ENCODE assay signal across 11 cellular contexts in the genomic region with DNA sequence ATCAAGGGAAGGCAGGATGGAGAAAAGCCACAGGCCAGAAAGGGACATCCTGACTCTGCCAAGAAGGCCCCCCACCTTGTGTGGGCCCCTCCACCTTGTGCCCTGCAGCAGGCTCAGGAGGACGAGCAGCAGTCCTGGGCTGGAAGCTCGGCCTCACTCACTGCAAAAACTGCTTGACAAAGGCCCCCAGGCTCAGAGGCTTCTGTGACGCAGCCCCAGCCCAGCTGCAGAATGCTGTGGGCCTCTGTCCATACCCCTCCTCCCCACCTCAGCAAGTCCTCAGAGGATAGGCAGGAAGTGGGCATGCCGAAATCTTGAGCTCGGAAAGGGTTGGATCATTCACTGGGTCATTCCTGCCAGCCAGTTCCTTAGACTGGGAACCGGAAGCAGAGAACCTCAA.
A peak's percentile ranks its signal among the peaks of the same experiment; 100 is the strongest.
DNase-seq lines count a peak whose midpoint lies in the region; ATAC-seq and TF ChIP-seq lines count a peak whose summit lies in the region.
"Had no signal": no experiment of that assay in that cellular context is flagged by ENCODE, and none has a peak within 500 bp of the region (broad histone marks: within the 10 kb centered on the region; RNA-seq: fewer than 3 reads in every experiment).

No MANE protein-coding gene starts in this region.

- DNase-seq in H4 (ENCODE audit: low spot score) (peak; percentile 71), hepatic stellate cell (ENCODE audit: low spot score) (peak; percentile 90), OCI-M2 (lab: John Stamatoyannopoulos, UW; ENCODE audit: unreplicated experiment) (no peak), kidney glomerular epithelial cell (lab: John Stamatoyannopoulos, UW) (no peak), adrenal gland (no peak)
- DNase-seq: activated T-cell treated with anti-CD3 and anti-CD28 coated beads, Interleukin-2, amount 50 U/mL, for 1 hour; KG1; RPMI8226 had no signal

- no peak for TF ChIP-seq POLR2A in adrenal gland (IDR thresholded peaks at IDR 0.05)

- intact Hi-C loops in adrenal gland (cut with DNase I): no loop called here

- peaks cover 40% of the 10 kb centered on the region for H3K36me3 Mint-ChIP-seq in brain

- H3K27ac Mint-ChIP-seq in brain: peak overlapping the region in 3 of 5 experiments; percentile 35 to 76 (median 67)

- no peaks in the 10 kb centered on the region for H3K4me1 Mint-ChIP-seq in brain

- H3K27me3 ChIP-seq in adrenal gland: no peaks in the 10 kb centered on the region

- H3K9me3 Mint-ChIP-seq in brain: peaks cover 0 to 4% (median 0%) of the 10 kb centered on the region in 5 experiments

- peaks cover 0 to 5% of the 10 kb centered on the region in 2 donors for H3K4me1 ChIP-seq in adrenal gland (replicated peaks in 1 of 2)

- peak overlapping the region; percentile 46 for H3K27ac ChIP-seq in temporal lobe (ENCODE audit: low read depth, low read length)
- peak overlapping the region in 1 of 5 donors; percentile 58 for H3K27ac ChIP-seq in adrenal gland

- peaks cover 3% of the 10 kb centered on the region for H3K27me3 Mint-ChIP-seq in brain

- WGBS in adrenal gland, 4 donors: 69 to 80% (median 70%) methylated on average over 5 to 6 of the region's 6 CpGs

- H3K9me3 ChIP-seq in adrenal gland (replicated peaks in 1 of 3): no peaks in the 10 kb centered on the region

- no peak for ATAC-seq in HG02678 (IDR thresholded peaks at IDR 0.05; ENCODE audit: unreplicated experiment)

- TF ChIP-seq CTCF in brain (conservative IDR thresholded peaks at IDR 0.05): no peak
- no peak for TF ChIP-seq CTCF in adrenal gland (IDR thresholded peaks at IDR 0.05)

- no peak overlapping the region for H3K4me3 ChIP-seq in adrenal gland

- H3K36me3 ChIP-seq in adrenal gland (replicated peaks in 1 of 2): no peaks in the 10 kb centered on the region

- no peak overlapping the region for H3K4me3 Mint-ChIP-seq in brain

Comparison
In these comparisons a context has a peak if more than half of its experiments do, and no peak if none do; other contexts are left out.
1. DNase-seq: peak in H4 (single experiment) and hepatic stellate cell (single experiment); none in OCI-M2 (single experiment), kidney glomerular epithelial cell (single experiment) and adrenal gland (0 of 7).